In genomic region chr6:48113130-48113529, GRCh38 we compare ENCODE assay signal across 19 cellular contexts. TPM values are rescaled to one million over a fixed set of nuclear protein-coding genes. Genes with fewer than 3 reads are reported as not detected.
"Had no signal": no experiment of that assay in that cellular context is flagged by ENCODE, and none has a peak within 500 bp of the region (broad histone marks: within the 10 kb centered on the region; RNA-seq: fewer than 3 reads in every experiment).

No MANE protein-coding gene starts in this region.

- H3K4me1 Mint-ChIP-seq: activated B cell treated with CpG ODN at 0.5 μM for 24 hours; activated naive CD8-positive, alpha-beta T cell treated with anti-CD3 and anti-CD28 coated beads for 36 hours; central memory CD8-positive, alpha-beta T cell had no signal

- H3K9ac ChIP-seq: parathyroid adenoma had no signal

- ATAC-seq: activated CD8-positive, alpha-beta T cell treated with anti-CD3 and anti-CD28 coated beads, Interleukin-2, amount 10 ng/mL, durations not matched to agents 7 days and 5 days; stimulated activated naive CD8-positive, alpha-beta T cell treated with anti-CD3 and anti-CD28 coated beads, Interleukin-15, Interleukin-2, amounts not matched to agents 100 U/mL and 50 U/mL, for 24 hours had no signal

- H3K79me2 ChIP-seq: parathyroid adenoma had no signal

- H3K9me3 ChIP-seq: transverse colon had no signal

- H3K4me1 ChIP-seq: parathyroid adenoma, transverse colon had no signal

- H3K4me3 Mint-ChIP-seq: activated B cell treated with CpG ODN at 0.5 μM for 24 hours; activated CD8-positive, alpha-beta T cell treated with anti-CD3 and anti-CD28 coated beads, Interleukin-2, amount 10 ng/mL, durations not matched to agents 7 days and 5 days; activated naive CD8-positive, alpha-beta T cell treated with anti-CD3 and anti-CD28 coated beads for 36 hours; brain; central memory CD8-positive, alpha-beta T cell; neural crest cell had no signal

- H3K27ac Mint-ChIP-seq: activated B cell treated with CpG ODN at 0.5 μM for 24 hours; activated CD8-positive, alpha-beta T cell treated with anti-CD3 and anti-CD28 coated beads, Interleukin-2, amount 10 ng/mL, durations not matched to agents 7 days and 5 days; activated naive CD8-positive, alpha-beta T cell treated with anti-CD3 and anti-CD28 coated beads for 36 hours had no signal

- H2AFZ ChIP-seq: parathyroid adenoma had no signal

- H3K27me3 ChIP-seq: transverse colon had no signal

- H3K27me3 Mint-ChIP-seq: activated B cell treated with CpG ODN at 0.5 μM for 24 hours; activated naive CD8-positive, alpha-beta T cell treated with anti-CD3 and anti-CD28 coated beads for 36 hours; brain; central memory CD8-positive, alpha-beta T cell had no signal

- DNase-seq: activated B cell treated with CpG ODN at 0.5 μM for 24 hours; activated CD4-positive, alpha-beta T cell treated with anti-CD3 and anti-CD28 coated beads for 48 hours; activated CD8-positive, alpha-beta memory T cell treated with anti-CD3 and anti-CD28 coated beads, Interleukin-2, amount 50 U/mL, for 48 hours; activated CD8-positive, alpha-beta T cell treated with anti-CD3 and anti-CD28 coated beads, Interleukin-2, amount 10 ng/mL, durations not matched to agents 7 days and 5 days; activated naive CD8-positive, alpha-beta T cell treated with anti-CD3 and anti-CD28 coated beads for 36 hours; amygdala; cortex of kidney; effector CD8-positive, alpha-beta T cell; foreskin melanocyte; kidney glomerular epithelial cell; stimulated activated CD4-positive, alpha-beta T cell treated with anti-CD3 and anti-CD28 coated beads, Interleukin-2, amount 100 ng/mL, for 48 hours; stimulated activated naive CD8-positive, alpha-beta T cell treated with anti-CD3 and anti-CD28 coated beads, Interleukin-15, Interleukin-2, amounts not matched to agents 100 U/mL and 50 U/mL, for 24 hours; transverse colon had no signal

- H3K36me3 ChIP-seq: transverse colon had no signal

- H3K36me3 Mint-ChIP-seq: activated naive CD8-positive, alpha-beta T cell treated with anti-CD3 and anti-CD28 coated beads for 36 hours; brain had no signal

- H3K27ac ChIP-seq: epithelial cell of prostate, parathyroid adenoma, transverse colon had no signal

- H3K4me3 ChIP-seq: transverse colon had no signal

- H3K9me3 Mint-ChIP-seq: activated B cell treated with CpG ODN at 0.5 μM for 24 hours; activated naive CD8-positive, alpha-beta T cell treated with anti-CD3 and anti-CD28 coated beads for 36 hours; brain; central memory CD8-positive, alpha-beta T cell; neural crest cell had no signal

RNA-seq across cellular contexts. Expression of gene PTCHD4, which starts 2.1 kb away (rescaled TPM):
- total RNA-seq: activated B cell treated with CpG ODN at 0.5 μM for 24 hours; activated CD8-positive, alpha-beta T cell treated with anti-CD3 and anti-CD28 coated beads, Interleukin-2, amount 10 ng/mL, durations not matched to agents 7 days and 5 days; activated naive CD8-positive, alpha-beta T cell treated with anti-CD3 and anti-CD28 coated beads for 36 hours; T-helper 2 cell treated with Interferon-gamma antibody and Interleukin-4, amounts not matched to agents 100 ng/mL and 5 ng/mL, for 36 hours had no signal
